1 cellular context compared by ENCODE assay signal in the genomic region with DNA sequence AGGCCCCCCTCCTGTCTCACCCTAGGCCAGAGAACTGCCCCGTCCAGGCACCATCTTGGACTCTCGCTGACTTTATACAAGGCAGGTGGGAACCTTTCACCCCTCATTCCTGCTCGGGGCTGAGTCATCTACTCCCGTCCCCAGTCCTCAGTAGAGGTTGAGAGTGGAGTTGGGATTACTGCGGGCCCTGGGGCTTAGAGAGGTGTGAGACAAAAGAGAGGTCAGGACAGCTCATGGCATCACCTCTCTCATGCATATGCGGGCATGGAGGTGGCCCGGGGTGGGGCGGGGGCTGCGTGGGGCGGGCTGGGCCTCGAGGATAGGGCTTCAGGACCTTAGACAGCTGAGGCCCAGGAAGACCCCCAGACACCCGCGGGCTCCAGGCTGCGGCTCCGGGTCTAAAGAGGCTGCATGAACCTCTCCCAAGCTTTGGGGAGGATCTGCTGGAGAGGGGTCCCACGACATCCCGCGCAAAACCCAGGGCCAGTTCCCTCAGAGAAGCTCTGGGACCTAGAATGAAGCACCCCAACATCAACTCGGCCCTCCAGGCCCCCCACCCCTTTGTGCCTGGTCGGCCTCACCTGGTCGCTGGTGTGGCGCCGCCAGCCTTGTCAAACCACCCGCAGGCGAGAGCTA.
A peak's percentile ranks its signal among the peaks of the same experiment; 100 is the strongest.
TF ChIP-seq lines count a peak whose summit lies in the region.

No MANE protein-coding gene starts in this region.

TF ChIP-seq in HepG2, 621 proteins besides CTCF, POLR2A, EP300 and RAD21:
- TF ChIP-seq TAF1 (CRISPR knock-in tag; IDR thresholded peaks at IDR 0.05) = no peak
- 0 out of 2 replicates have a peak, but pooled peaks have one; percentile 53 for TF ChIP-seq NRL (CRISPR knock-in tag; IDR thresholded peaks at IDR 0.05; ENCODE audit: borderline replicate concordance)
- TF ChIP-seq ZNF446 (CRISPR knock-in tag; IDR thresholded peaks at IDR 0.05) = no peak
TF ChIP-seq in HepG2: peak in this region for 1.
